In the genomic region with DNA sequence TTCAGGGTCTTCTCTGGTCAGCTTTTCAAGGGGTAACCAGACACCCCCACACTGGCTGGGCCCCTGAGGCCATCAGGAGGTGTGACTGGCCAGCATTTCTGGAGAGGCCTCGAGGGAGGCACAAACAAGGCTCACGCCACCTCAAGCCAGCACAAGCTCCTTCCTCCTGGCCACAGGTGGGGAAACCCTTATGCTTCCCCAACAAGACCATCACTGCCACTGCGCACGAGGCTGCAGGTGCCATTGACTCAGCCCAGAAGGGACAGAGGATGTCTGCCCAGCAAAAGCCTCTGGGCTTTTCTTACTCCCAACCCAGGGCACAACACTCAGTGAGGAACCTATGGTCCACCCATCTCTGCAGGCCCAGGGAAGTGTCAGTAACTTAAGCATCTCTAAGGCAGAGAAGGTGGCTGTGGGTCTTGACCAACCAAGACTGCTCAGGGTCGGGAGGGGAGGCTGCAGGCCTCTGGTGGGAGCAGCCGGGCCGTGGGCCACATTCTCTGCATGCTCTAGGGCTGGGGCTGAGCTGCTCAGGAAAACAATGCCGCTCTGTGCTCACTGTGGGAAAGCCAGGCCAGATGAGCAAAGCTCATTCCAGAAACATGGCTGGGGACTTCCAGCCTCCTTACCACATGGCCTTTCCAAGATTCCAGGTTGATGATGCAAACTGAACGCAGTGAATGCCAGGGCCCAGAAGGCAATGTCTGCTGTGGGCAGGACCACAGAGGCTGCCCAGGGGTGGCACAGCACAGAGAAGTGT, we compare ENCODE assay signal across 9 cellular contexts. TPM values are rescaled to one million over a fixed set of nuclear protein-coding genes. Genes with fewer than 3 reads are reported as not detected.
DNase-seq lines count a peak whose midpoint lies in the region; ATAC-seq and TF ChIP-seq lines count a peak whose summit lies in the region.
"Had no signal": no experiment of that assay in that cellular context is flagged by ENCODE, and none has a peak within 500 bp of the region (broad histone marks: within the 10 kb centered on the region; RNA-seq: fewer than 3 reads in every experiment).

No MANE protein-coding gene starts in this region.

- in situ Hi-C loops in SK-MEL-5 (cut with HindIII; ENCODE audit: low pct_unique_long_range_greater_than_20kb, low sequenced_read_pairs), result no loop called here

- no peak overlapping the region for H3K4me3 ChIP-seq in foreskin fibroblast (ENCODE audit: low read depth in 1 of 2, low read length in 2 of 2)

- ATAC-seq in GM21737 (IDR thresholded peaks at IDR 0.05; ENCODE audit: unreplicated experiment) (no peak), HG03378 (IDR thresholded peaks at IDR 0.05; ENCODE audit: unreplicated experiment) (no peak)

- peak; percentile 82 for DNase-seq in AG20443 (ENCODE audit: low spot score)
- DNase-seq in SK-MEL-5 (ENCODE audit: low read depth, low spot score), result peak; percentile 69
- peak; percentile 78 to 84 for DNase-seq in foreskin fibroblast
- peak in 52 of 56 donors; percentile 21 to 88 (median 69) for DNase-seq in nucleus accumbens (lab: John Stamatoyannopoulos, UW)
- no peak for DNase-seq in NCI-H2227 treated with DMSO at 0.1 percent for 48 hours (lab: John Stamatoyannopoulos, UW)
- no peak for DNase-seq in NCI-H446 (lab: John Stamatoyannopoulos, UW)

- TF ChIP-seq CTCF in foreskin fibroblast (IDR thresholded peaks at IDR 0.05; ENCODE audit: low read depth, low read length), result no peak

RNA-seq across cellular contexts. Expression of gene RASSF4, which starts 24.2 kb away (rescaled TPM):
- total RNA-seq in SK-MEL-5 (2014; rRNA removed; shearing (Covaris generic)), result 1.8 and 2.1 TPM in 2 replicates
- polyA plus RNA-seq in SK-MEL-5 (2015; cell fraction: cytosol; rRNA removed), result 1.7 and 2.9 TPM in 2 replicates
- 30.0 and 41.7 TPM in 2 replicates for polyA plus RNA-seq in SK-MEL-5 (2015; cell fraction: nucleus; rRNA removed)

RNA-seq across cellular contexts. Expression of gene TMEM72, which starts 24.2 kb away (rescaled TPM):
- not detected in 2 replicates for total RNA-seq in SK-MEL-5 (2014; rRNA removed; shearing (Covaris generic))
- not detected in 2 replicates for polyA plus RNA-seq in SK-MEL-5 (2015; cell fraction: cytosol; rRNA removed)
- polyA plus RNA-seq in SK-MEL-5 (2015; cell fraction: nucleus; rRNA removed), result not detected in 2 replicates
- total RNA-seq: urinary bladder had no signal
- polyA plus RNA-seq: urinary bladder had no signal

RNA-seq across cellular contexts. Expression of gene DEPP1, which starts 43.2 kb away (rescaled TPM):
- total RNA-seq in SK-MEL-5 (2014; rRNA removed; shearing (Covaris generic)), result 0.11 and 0.71 TPM in 2 replicates
- polyA plus RNA-seq in SK-MEL-5 (2015; cell fraction: cytosol; rRNA removed), result 1.5 and 3.9 TPM in 2 replicates
- 1.1 TPM in 2 replicates for polyA plus RNA-seq in SK-MEL-5 (2015; cell fraction: nucleus; rRNA removed)

Comparison
In these comparisons a context has a peak if more than half of its experiments do, and no peak if none do; other contexts are left out.
1. DNase-seq: peak in AG20443 (single experiment), SK-MEL-5 (single experiment), foreskin fibroblast (2 of 2) and nucleus accumbens (52 of 56); none in NCI-H2227 treated with DMSO at 0.1 percent for 48 hours (single experiment) and NCI-H446 (0 of 2).